29 cellular contexts compared by ENCODE assay signal in the genomic region with DNA sequence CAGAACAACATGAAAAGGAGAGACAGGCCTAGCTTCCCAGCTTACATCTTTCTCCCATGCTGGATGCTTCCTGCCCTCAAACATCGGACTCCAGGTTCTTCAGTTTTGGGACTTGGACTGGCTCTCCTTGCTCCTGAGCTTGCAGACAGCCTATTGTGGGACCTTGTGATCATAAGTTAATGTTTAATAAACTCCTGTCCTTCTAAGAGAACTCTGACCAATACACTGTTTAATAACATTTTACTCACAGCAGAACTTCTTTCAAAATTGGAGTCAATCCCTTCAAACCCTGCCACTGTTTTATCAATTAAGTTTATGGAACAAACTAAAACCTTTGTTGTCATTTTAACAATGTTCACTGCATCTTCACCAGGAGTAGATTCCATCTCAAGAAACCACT.
"Had no signal": no experiment of that assay in that cellular context is flagged by ENCODE, and none has a peak within 500 bp of the region (broad histone marks: within the 10 kb centered on the region; RNA-seq: fewer than 3 reads in every experiment).

No MANE protein-coding gene starts in this region.

- ATAC-seq: activated CD8-positive, alpha-beta T cell treated with anti-CD3 and anti-CD28 coated beads for 36 hours; activated T-cell treated with anti-CD3 and anti-CD28 coated beads, Interleukin-2, amount 50 U/mL, for 72 hours; activated T-helper 17 cell treated with anti-CD3 and anti-CD28 coated beads, Interleukin-2, amount 50 U/mL, for 72 hours; body of pancreas; Panc1 had no signal

- H3K36me3 ChIP-seq: adrenal gland, WERI-Rb-1 had no signal

- DNase-seq: activated CD4-positive, alpha-beta T cell treated with anti-CD3 and anti-CD28 coated beads for 1 hour; activated CD4-positive, alpha-beta T cell treated with anti-CD3 and anti-CD28 coated beads for 48 hours; activated CD4-positive, CD25-positive, alpha-beta regulatory T cell; activated CD8-positive, alpha-beta T cell treated with anti-CD3 and anti-CD28 coated beads for 36 hours; activated effector memory CD4-positive, alpha-beta T cell treated with anti-CD3 and anti-CD28 coated beads, Interleukin-2, amount 50 U/mL, for 16 hours; activated naive CD4-positive, alpha-beta T cell; activated naive CD4-positive, alpha-beta T cell treated with anti-CD3 and anti-CD28 coated beads, Interleukin-2, amount 50 U/mL, for 16 hours; activated T-cell treated with anti-CD3 and anti-CD28 coated beads, Interleukin-2, amount 50 U/mL, for 1 hour; activated T-cell treated with anti-CD3 and anti-CD28 coated beads, Interleukin-2, amount 50 U/mL, for 72 hours; adrenal gland; body of pancreas; caudate nucleus; cerebellar nuclear complex; NCI-H1048; NCI-H1105 treated with DMSO at 0.1 percent for 48 hours; NCI-H1436; NCI-H1694; NCI-H2029; NCI-H345; NCI-H524 treated with DMSO at 0.1 percent for 48 hours; SHP77; SJCRH30; T1000; WERI-Rb-1 had no signal

- H3K9me3 Mint-ChIP-seq: activated CD8-positive, alpha-beta T cell treated with anti-CD3 and anti-CD28 coated beads for 36 hours; activated T-cell treated with anti-CD3 and anti-CD28 coated beads, Interleukin-2, amount 50 U/mL, for 72 hours; activated T-helper 17 cell treated with anti-CD3 and anti-CD28 coated beads, Interleukin-2, amount 50 U/mL, for 72 hours had no signal

- H3K27me3 Mint-ChIP-seq: activated CD8-positive, alpha-beta T cell treated with anti-CD3 and anti-CD28 coated beads for 36 hours; activated T-helper 17 cell treated with anti-CD3 and anti-CD28 coated beads, Interleukin-2, amount 50 U/mL, for 72 hours had no signal

- H3K27me3 ChIP-seq: adrenal gland, body of pancreas, SJCRH30 had no signal

- H3K27ac Mint-ChIP-seq: activated CD8-positive, alpha-beta T cell treated with anti-CD3 and anti-CD28 coated beads for 36 hours; activated T-cell treated with anti-CD3 and anti-CD28 coated beads, Interleukin-2, amount 50 U/mL, for 72 hours; activated T-helper 17 cell treated with anti-CD3 and anti-CD28 coated beads, Interleukin-2, amount 50 U/mL, for 72 hours had no signal

- H3K4me3 Mint-ChIP-seq: activated CD8-positive, alpha-beta T cell treated with anti-CD3 and anti-CD28 coated beads for 36 hours; activated T-cell treated with anti-CD3 and anti-CD28 coated beads, Interleukin-2, amount 50 U/mL, for 72 hours; activated T-helper 17 cell treated with anti-CD3 and anti-CD28 coated beads, Interleukin-2, amount 50 U/mL, for 72 hours had no signal

- H3K4me1 ChIP-seq: adrenal gland, body of pancreas, SJCRH30 had no signal

- H3K9me3 ChIP-seq: adrenal gland, SJCRH30 had no signal

- H3K4me1 Mint-ChIP-seq: activated T-helper 17 cell treated with anti-CD3 and anti-CD28 coated beads, Interleukin-2, amount 50 U/mL, for 72 hours had no signal

- H3K4me3 ChIP-seq: adrenal gland, body of pancreas, SJCRH30, SK-N-MC had no signal

- H3K27ac ChIP-seq: adrenal gland, body of pancreas, SJCRH30, SK-N-MC, WERI-Rb-1 had no signal

- FAIRE-seq: astrocyte, bronchial epithelial cell had no signal
